Comparison of ENCODE assay signal across 12 cellular contexts in the genomic region with DNA sequence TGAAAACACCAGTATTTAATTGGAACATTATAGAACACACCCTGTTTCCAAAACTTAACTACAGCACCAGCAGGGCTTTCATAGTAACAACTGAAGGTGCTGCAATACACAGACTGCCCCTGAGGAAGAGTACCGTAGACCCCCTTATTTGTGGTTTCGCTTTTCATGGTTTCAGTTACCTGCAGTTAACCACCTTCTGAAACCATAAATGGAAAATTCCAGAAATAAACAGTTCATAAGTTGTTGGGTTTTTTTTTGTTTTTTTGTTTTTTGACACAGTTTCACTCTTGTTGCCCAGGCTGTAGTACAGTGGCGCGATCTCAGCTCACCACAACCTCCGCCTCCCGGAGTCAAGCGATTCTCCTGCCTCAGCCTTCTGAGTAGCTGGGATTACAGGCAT. TPM values are rescaled to one million over a fixed set of nuclear protein-coding genes. Genes with fewer than 3 reads are reported as not detected.
A peak's percentile ranks its signal among the peaks of the same experiment; 100 is the strongest.
DNase-seq lines count a peak whose midpoint lies in the region; ATAC-seq and TF ChIP-seq lines count a peak whose summit lies in the region.
"Had no signal": no experiment of that assay in that cellular context is flagged by ENCODE, and none has a peak within 500 bp of the region (broad histone marks: within the 10 kb centered on the region; RNA-seq: fewer than 3 reads in every experiment).

No MANE protein-coding gene starts in this region.

- no peak for TF ChIP-seq CTCF in esophagus squamous epithelium (IDR thresholded peaks at IDR 0.05)

- no peaks in the 10 kb centered on the region for H3K4me1 ChIP-seq in SJCRH30
- no peaks in the 10 kb centered on the region for H3K4me1 ChIP-seq in esophagus squamous epithelium

- H3K4me1 Mint-ChIP-seq in activated T-cell treated with anti-CD3 and anti-CD28 coated beads, Interleukin-2, amount 50 U/mL, for 24 hours (ENCODE audit: low read depth): peaks cover 7% of the 10 kb centered on the region
- H3K4me1 Mint-ChIP-seq in activated T-cell treated with anti-CD3 and anti-CD28 coated beads, Interleukin-2, amount 50 U/mL, for 72 hours (ENCODE audit: low read depth): peaks cover 8% of the 10 kb centered on the region

- H3K27ac ChIP-seq in SJCRH30 (no peak overlapping the region), esophagus squamous epithelium (no peak overlapping the region)

- H3K4me3 Mint-ChIP-seq in activated T-cell treated with anti-CD3 and anti-CD28 coated beads, Interleukin-2, amount 50 U/mL, for 24 hours: peak overlapping the region; percentile 8
- peak overlapping the region in 1 of 2 donors; percentile 13 for H3K4me3 Mint-ChIP-seq in activated T-cell treated with anti-CD3 and anti-CD28 coated beads, Interleukin-2, amount 50 U/mL, for 72 hours

- intact Hi-C loops in esophagus squamous epithelium (cut with DNase I): no loop called here

- no peak for DNase-seq in activated T-cell treated with anti-CD3 and anti-CD28 coated beads, Interleukin-2, amount 50 U/mL, for 24 hours
- no peak for DNase-seq in activated T-cell treated with anti-CD3 and anti-CD28 coated beads, Interleukin-2, amount 50 U/mL, for 72 hours
- DNase-seq in SJCRH30 (no peak), NCI-H69 (lab: John Stamatoyannopoulos, UW) (no peak), esophagus squamous epithelium (lab: John Stamatoyannopoulos, UW) (no peak)
- DNase-seq: dermis blood vessel endothelial cell; hypothalamus; NCI-H446 treated with DMSO at 0.1 percent for 48 hours; stimulated activated CD4-positive, alpha-beta T cell treated with anti-CD3 and anti-CD28 coated beads, Interleukin-1b, Interleukin-23, amount 100 ng/mL, for 48 hours had no signal

- 85 to 94% methylated on average over 7 of the region's 7 CpGs for WGBS in esophagus squamous epithelium, 2 donors

- H3K4me3 ChIP-seq in SJCRH30: no peak overlapping the region
- no peak overlapping the region for H3K4me3 ChIP-seq in esophagus squamous epithelium

- H3K36me3 ChIP-seq in SJCRH30 (no peaks in the 10 kb centered on the region), esophagus squamous epithelium (no peaks in the 10 kb centered on the region)

- TF ChIP-seq POLR2A in esophagus squamous epithelium (IDR thresholded peaks at IDR 0.05): no peak

- no peaks in the 10 kb centered on the region for H3K9me3 ChIP-seq in SJCRH30 (replicated peaks)
- H3K9me3 ChIP-seq in esophagus squamous epithelium: no peaks in the 10 kb centered on the region

- ATAC-seq in activated T-cell treated with anti-CD3 and anti-CD28 coated beads, Interleukin-2, amount 50 U/mL, for 72 hours (replicated peaks in 1 of 2): no peak
- ATAC-seq in HG02610 (IDR thresholded peaks at IDR 0.05; ENCODE audit: unreplicated experiment) (peak; percentile 75), HG03457 (IDR thresholded peaks at IDR 0.05; ENCODE audit: unreplicated experiment) (peak; percentile 84), esophagus mucosa (no peak)

- H3K27me3 ChIP-seq in SJCRH30: no peaks in the 10 kb centered on the region
- H3K27me3 ChIP-seq in esophagus squamous epithelium: peaks cover 0 to 2% (median 0%) of the 10 kb centered on the region in 4 donors

- H3K27ac Mint-ChIP-seq in activated T-cell treated with anti-CD3 and anti-CD28 coated beads, Interleukin-2, amount 50 U/mL, for 24 hours: no peak overlapping the region
- H3K27ac Mint-ChIP-seq in activated T-cell treated with anti-CD3 and anti-CD28 coated beads, Interleukin-2, amount 50 U/mL, for 72 hours: no peak overlapping the region

- H3K36me3 Mint-ChIP-seq in activated T-cell treated with anti-CD3 and anti-CD28 coated beads, Interleukin-2, amount 50 U/mL, for 24 hours (ENCODE audit: low read depth): no peaks in the 10 kb centered on the region
- no peaks in the 10 kb centered on the region for H3K36me3 Mint-ChIP-seq in activated T-cell treated with anti-CD3 and anti-CD28 coated beads, Interleukin-2, amount 50 U/mL, for 72 hours (ENCODE audit: insufficient read depth in 2 of 2)

- H3K27me3 Mint-ChIP-seq in activated T-cell treated with anti-CD3 and anti-CD28 coated beads, Interleukin-2, amount 50 U/mL, for 24 hours: peaks cover 9% of the 10 kb centered on the region
- peaks cover 21% of the 10 kb centered on the region for H3K27me3 Mint-ChIP-seq in activated T-cell treated with anti-CD3 and anti-CD28 coated beads, Interleukin-2, amount 50 U/mL, for 72 hours (ENCODE audit: low read depth)

- no peaks in the 10 kb centered on the region for H3K9me3 Mint-ChIP-seq in activated T-cell treated with anti-CD3 and anti-CD28 coated beads, Interleukin-2, amount 50 U/mL, for 24 hours
- H3K9me3 Mint-ChIP-seq in activated T-cell treated with anti-CD3 and anti-CD28 coated beads, Interleukin-2, amount 50 U/mL, for 72 hours: no peaks in the 10 kb centered on the region

RNA-seq across cellular contexts. Expression of a gene that starts 9.5 kb away (rescaled TPM):
- 1 to 10 TPM; 1.2 to 5.2 TPM for total RNA-seq in activated T-cell treated with anti-CD3 and anti-CD28 coated beads, Interleukin-2, amount 50 U/mL, for 72 hours
- not detected in 2 replicates for total RNA-seq in SJCRH30 (2014; rRNA removed; shearing (Covaris generic))
- total RNA-seq in esophagus mucosa: 28.3 TPM
- total RNA-seq in esophagus squamous epithelium: 10 to 100 TPM in 2 of 4 donors, 1 to 10 TPM in 2; 1.1 to 21.6 (median 10.2) TPM

Comparison
In these comparisons a context has a peak if more than half of its experiments do, and no peak if none do; other contexts are left out.
1. ATAC-seq: peak in HG02610 (single experiment) and HG03457 (single experiment); none in activated T-cell treated with anti-CD3 and anti-CD28 coated beads, Interleukin-2, amount 50 U/mL, for 72 hours (0 of 2) and esophagus mucosa (single experiment).